ENCODE assay signal across 10 cellular contexts in genomic region chr15:41791547-41791937, GRCh38. TPM values are rescaled to one million over a fixed set of nuclear protein-coding genes. Genes with fewer than 3 reads are reported as not detected.
DNase-seq lines count a peak whose midpoint lies in the region; ATAC-seq, FAIRE-seq and TF ChIP-seq lines count a peak whose summit lies in the region.
"Had no signal": no experiment of that assay in that cellular context is flagged by ENCODE, and none has a peak within 500 bp of the region (broad histone marks: within the 10 kb centered on the region; RNA-seq: fewer than 3 reads in every experiment).

No MANE protein-coding gene starts in this region.

- H3K36me3 ChIP-seq in BLaER1 = no peaks in the 10 kb centered on the region
- no peaks in the 10 kb centered on the region for H3K36me3 ChIP-seq in Loucy (ENCODE audit: insufficient read depth, low read length)
- no peaks in the 10 kb centered on the region for H3K36me3 ChIP-seq in endothelial cell of umbilical vein (ENCODE audit: control insufficient read depth in 2 of 2, extremely low read depth in 1 of 2, insufficient read depth in 2 of 2, low read length in 2 of 2)

- intact Hi-C loops in endothelial cell of umbilical vein (cut with micrococcal nuclease) (loop anchor here (1.0 kb wide), 2 partner anchors 17 to 20 kb away; partner anchors contain the start of gene MAPKBP1), lower leg skin (cut with DNase I; ENCODE audit: low total_unique reads) (no loop called here)

- no peaks in the 10 kb centered on the region for H3K27me3 ChIP-seq in BLaER1
- H3K27me3 ChIP-seq in Loucy (ENCODE audit: insufficient read depth, low read length, poor library complexity, severe bottlenecking) = no peaks in the 10 kb centered on the region
- H3K27me3 ChIP-seq in endothelial cell of umbilical vein (ENCODE audit: control insufficient read depth in 2 of 2, insufficient read depth in 2 of 2, low read length in 2 of 2) = no peaks in the 10 kb centered on the region

- TF ChIP-seq CTCF in Loucy (conservative IDR thresholded peaks at IDR 0.05; ENCODE audit: low read length) (no peak), endothelial cell of umbilical vein (IDR thresholded peaks at IDR 0.05; ENCODE audit: extremely low read depth in 1 of 2, insufficient read depth in 1 of 2, low read depth in 1 of 2, low read length in 2 of 2) (no peak), omental fat pad (IDR thresholded peaks at IDR 0.05) (no peak), lower leg skin (IDR thresholded peaks at IDR 0.05) (no peak)

- peak overlapping the region; percentile 91 for H3K4me2 ChIP-seq in BLaER1
- H3K4me2 ChIP-seq in Loucy (ENCODE audit: low read depth, low read length, poor library complexity, severe bottlenecking) = peak overlapping the region; percentile 61
- peak overlapping the region; percentile 74 for H3K4me2 ChIP-seq in endothelial cell of umbilical vein (ENCODE audit: insufficient read depth, low read length)

- H3K4me1 ChIP-seq in BLaER1 (peaks cover 98% of the 10 kb centered on the region), Loucy (ENCODE audit: insufficient read depth, low read length, poor library complexity, severe bottlenecking) (peaks cover 67% of the 10 kb centered on the region), endothelial cell of umbilical vein (ENCODE audit: control insufficient read depth, extremely low read depth, insufficient read depth, low read length) (peaks cover 59% of the 10 kb centered on the region)

- H3F3A ChIP-seq in Loucy (ENCODE audit: low read depth) = peaks cover 5% of the 10 kb centered on the region

- H3K9me1 ChIP-seq in endothelial cell of umbilical vein (replicated peaks; ENCODE audit: control insufficient read depth, extremely low read depth, insufficient read depth, low read length) = no peaks in the 10 kb centered on the region

- TSS peak; percentile 43 for BruUV-seq in endothelial cell of umbilical vein (replicated peaks; lab: Mats Ljungman, UMichigan)

- H4K20me1 ChIP-seq in BLaER1 = no peaks in the 10 kb centered on the region
- no peaks in the 10 kb centered on the region for H4K20me1 ChIP-seq in Loucy (ENCODE audit: insufficient read depth, low read length, poor library complexity, severe bottlenecking)
- no peaks in the 10 kb centered on the region for H4K20me1 ChIP-seq in endothelial cell of umbilical vein (replicated peaks; ENCODE audit: control insufficient read depth, extremely low read depth, insufficient read depth, low read length)

- dilution Hi-C loops in endothelial cell of umbilical vein (cut with MboI; ENCODE audit: extremely low pct_ligation_motif_present, low sequenced_read_pairs) = no loop called here

- 82 to 96% methylated on average over 4 of the region's 4 CpGs for WGBS in lower leg skin, 2 donors

- H3K27ac ChIP-seq in BLaER1 (peak overlapping the region; percentile 85), endothelial cell of umbilical vein (ENCODE audit: insufficient read depth, low read depth, low read length) (peak overlapping the region; percentile 93)

- H3K79me2 ChIP-seq in Loucy (ENCODE audit: insufficient read depth, low read length) = peaks cover 62% of the 10 kb centered on the region; the same call in 1 of the 2 replicates
- peaks cover 63% of the 10 kb centered on the region for H3K79me2 ChIP-seq in endothelial cell of umbilical vein (ENCODE audit: control insufficient read depth, insufficient read depth, low read length)

- CTCF ChIA-PET in endothelial cell of umbilical vein (lab: Charles Lee) = interaction anchor here (0.6 to 10.8 kb wide), 4 partner anchors 10 to 19 kb away, joined by 3 to 219 read pairs (median 4); partner anchors contain the start of gene MAPKBP1

- H2AFZ ChIP-seq in Loucy (ENCODE audit: low read length) = no peak overlapping the region
- H2AFZ ChIP-seq in endothelial cell of umbilical vein (ENCODE audit: low read depth, low read length) = no peak overlapping the region

- DNase-seq in endothelial cell of umbilical vein (ENCODE audit: low read depth, low spot score) (no peak), omental fat pad (ENCODE audit: low spot score) (no peak), NCI-H2171 (lab: John Stamatoyannopoulos, UW) (no peak), putamen (ENCODE audit: low spot score) (no peak), lower leg skin (ENCODE audit: low spot score in 2 of 2) (no peak)
- DNase-seq: COR-L47, NCI-H774 had no signal

- H3K9me3 ChIP-seq in BLaER1 (no peaks in the 10 kb centered on the region), Loucy (ENCODE audit: insufficient read depth, low read depth, low read length) (no peaks in the 10 kb centered on the region), endothelial cell of umbilical vein (replicated peaks; ENCODE audit: control insufficient read depth, insufficient read depth, low read length) (no peaks in the 10 kb centered on the region)

- peak; percentile 29 for ATAC-seq in omental fat pad (ENCODE audit: low FRiP score)
- no peak for ATAC-seq in GM19023 (IDR thresholded peaks at IDR 0.05; ENCODE audit: unreplicated experiment)

- no peaks in the 10 kb centered on the region for H3K9me2 ChIP-seq in Loucy (replicated peaks; ENCODE audit: low read depth, low read length)

- POLR2A ChIA-PET in endothelial cell of umbilical vein (lab: Charles Lee) = interaction anchor here (1.1 to 1.4 kb wide), 2 partner anchors 14 to 19 kb away, joined by 3 to 9 read pairs; no protein-coding TSS in a partner anchor

- FAIRE-seq in endothelial cell of umbilical vein (lab: Jason Lieb, UNC) = no peak

- H3K9ac ChIP-seq in BLaER1 = peak overlapping the region; percentile 71
- H3K9ac ChIP-seq in Loucy (ENCODE audit: low read depth, low read length, poor library complexity, severe bottlenecking) = peak overlapping the region; percentile 76
- peak overlapping the region; percentile 68 for H3K9ac ChIP-seq in endothelial cell of umbilical vein (replicated peaks; ENCODE audit: extremely low read depth, insufficient read depth, low read length)

- no peak overlapping the region for H3K4me3 ChIP-seq in BLaER1
- peak overlapping the region; percentile 33 for H3K4me3 ChIP-seq in Loucy (ENCODE audit: low read length, poor library complexity, severe bottlenecking)
- H3K4me3 ChIP-seq in endothelial cell of umbilical vein (replicated peaks in 1 of 3; ENCODE audit: insufficient read depth in 1 of 3, low read depth in 1 of 3, low read length in 3 of 3) = no peak overlapping the region
- no peak overlapping the region for H3K4me3 ChIP-seq in lower leg skin (ENCODE audit: low read depth, poor library complexity, severe bottlenecking)

- no peak for TF ChIP-seq POLR2A in endothelial cell of umbilical vein (IDR thresholded peaks at IDR 0.05; ENCODE audit: low read depth, low read length)
- TF ChIP-seq POLR2A in lower leg skin (IDR thresholded peaks at IDR 0.05) = no peak

TF ChIP-seq in endothelial cell of umbilical vein, 7 proteins besides CTCF, POLR2A, EP300 and RAD21:
- TF ChIP-seq POLR2AphosphoS5 (IDR thresholded peaks at IDR 0.05; ENCODE audit: insufficient read depth, low read depth, low read length) (no peak), GATA2 (IDR thresholded peaks at IDR 0.05; ENCODE audit: insufficient read depth, insufficient read length, low read depth, low read length) (no peak), MAX (IDR thresholded peaks at IDR 0.05; ENCODE audit: insufficient read depth, insufficient read length) (no peak), MYC (IDR thresholded peaks at IDR 0.05; ENCODE audit: low read depth, low read length) (no peak), FOS (IDR thresholded peaks at IDR 0.05; ENCODE audit: borderline replicate concordance, insufficient read depth, low read length) (no peak), JUN (IDR thresholded peaks at IDR 0.05; ENCODE audit: borderline replicate concordance, insufficient read depth, insufficient read length, low read depth) (no peak), EZH2 (IDR thresholded peaks at IDR 0.05; ENCODE audit: borderline replicate concordance, low read depth, low read length, severe bottlenecking) (no peak)

RNA-seq across cellular contexts. Expression of gene MAPKBP1, which starts 17.3 kb away (rescaled TPM):
- total RNA-seq in endothelial cell of umbilical vein (49.1 and 55.8 TPM in 2 replicates), omental fat pad (10 to 100 TPM; 13.4 to 24.1 (median 14.4) TPM), lower leg skin (10 to 100 TPM; 35.3 to 64.4 (median 47.7) TPM)
- polyA plus RNA-seq in endothelial cell of umbilical vein = 12.3 and 12.7 TPM in 2 replicates
- 8.6 and 9.3 TPM in 2 replicates for polyA plus RNA-seq in endothelial cell of umbilical vein (2011; cell fraction: cytosol; rRNA removed)
- polyA plus RNA-seq in endothelial cell of umbilical vein (2011; cell fraction: nucleus; rRNA removed) = 70.8 and 89.9 TPM in 2 replicates
- polyA plus RNA-seq in endothelial cell of umbilical vein (2012) = 15.7 and 23.1 TPM in 2 replicates
- 41.6 and 59.5 TPM in 2 replicates for polyA minus RNA-seq in endothelial cell of umbilical vein
- polyA minus RNA-seq in endothelial cell of umbilical vein (2011; cell fraction: cytosol; rRNA and poly(A)+ RNA removed) = 3.5 TPM
- polyA minus RNA-seq in endothelial cell of umbilical vein (2011; cell fraction: nucleus; rRNA and poly(A)+ RNA removed) = 69.2 and 84.3 TPM in 2 replicates

RNA-seq across cellular contexts. Expression of gene JMJD7, which starts 36.4 kb away (rescaled TPM):
- 11.4 and 15.0 TPM in 2 replicates for total RNA-seq in endothelial cell of umbilical vein
- 7.3 and 7.8 TPM in 2 replicates for polyA plus RNA-seq in endothelial cell of umbilical vein
- 4.2 and 5.8 TPM in 2 replicates for polyA plus RNA-seq in endothelial cell of umbilical vein (2011; cell fraction: cytosol; rRNA removed)
- 6.5 and 9.4 TPM in 2 replicates for polyA plus RNA-seq in endothelial cell of umbilical vein (2011; cell fraction: nucleus; rRNA removed)
- 2.4 and 3.3 TPM in 2 replicates for polyA plus RNA-seq in endothelial cell of umbilical vein (2012)
- polyA minus RNA-seq in endothelial cell of umbilical vein = 1.8 and 3.4 TPM in 2 replicates
- polyA minus RNA-seq in endothelial cell of umbilical vein (2011; cell fraction: cytosol; rRNA and poly(A)+ RNA removed) = 2.8 TPM
- 1.5 TPM in 1 of 2 replicates, not detected in the other for polyA minus RNA-seq in endothelial cell of umbilical vein (2011; cell fraction: nucleus; rRNA and poly(A)+ RNA removed)
- total RNA-seq in omental fat pad = 10 to 100 TPM in 1 of 4 donors, 1 to 10 TPM in 3; 3.8 to 11.5 (median 8.5) TPM
- 10 to 100 TPM; 40.7 to 61.6 (median 47.1) TPM for total RNA-seq in lower leg skin

RNA-seq across cellular contexts. Expression of gene PLA2G4B, which starts 47.1 kb away (rescaled TPM):
- total RNA-seq in endothelial cell of umbilical vein = 4.0 and 5.6 TPM in 2 replicates
- 3.7 and 7.9 TPM in 2 replicates for polyA plus RNA-seq in endothelial cell of umbilical vein
- polyA plus RNA-seq in endothelial cell of umbilical vein (2011; cell fraction: cytosol; rRNA removed) = 1.7 and 2.5 TPM in 2 replicates
- polyA plus RNA-seq in endothelial cell of umbilical vein (2011; cell fraction: nucleus; rRNA removed) = 14.1 and 20.3 TPM in 2 replicates
- 1.2 and 2.1 TPM in 2 replicates for polyA plus RNA-seq in endothelial cell of umbilical vein (2012)
- polyA minus RNA-seq in endothelial cell of umbilical vein = 1.4 and 2.0 TPM in 2 replicates
- not detected for polyA minus RNA-seq in endothelial cell of umbilical vein (2011; cell fraction: cytosol; rRNA and poly(A)+ RNA removed)
- 3.5 and 4.1 TPM in 2 replicates for polyA minus RNA-seq in endothelial cell of umbilical vein (2011; cell fraction: nucleus; rRNA and poly(A)+ RNA removed)
- 10 to 100 TPM in 1 of 4 donors, 1 to 10 TPM in 3; 1.1 to 13.6 (median 2.3) TPM for total RNA-seq in omental fat pad
- 10 to 100 TPM; 62.0 to 90.3 (median 86.5) TPM for total RNA-seq in lower leg skin
